In genomic region chr7:133310232-133310852, GRCh38 we compare ENCODE assay signal across 14 cellular contexts. TPM values are rescaled to one million over a fixed set of nuclear protein-coding genes. Genes with fewer than 3 reads are reported as not detected.
DNase-seq lines count a peak whose midpoint lies in the region; ATAC-seq and TF ChIP-seq lines count a peak whose summit lies in the region.
"Had no signal": no experiment of that assay in that cellular context is flagged by ENCODE, and none has a peak within 500 bp of the region (broad histone marks: within the 10 kb centered on the region; RNA-seq: fewer than 3 reads in every experiment).

No MANE protein-coding gene starts in this region.

- DNase-seq in heart left ventricle (peak in 4 of 5 donors; percentile 24 to 31 (median 28)), right atrium auricular region (ENCODE audit: low spot score) (no peak), SHP77 (lab: John Stamatoyannopoulos, UW) (peak; percentile 60 to 88), left cardiac atrium (peak; percentile 63), thyroid gland (peak; percentile 26 to 30), activated gamma-delta T cell (lab: John Stamatoyannopoulos, UW) (no peak)
- DNase-seq: activated CD8-positive, alpha-beta memory T cell treated with anti-CD3 and anti-CD28 coated beads, Interleukin-2, amount 50 U/mL, for 48 hours; HCEC 1CT; head of caudate nucleus; NCI-H226; stimulated activated naive B cell treated with anti-CD40 and anti-IgM and Interleukin-4, amounts not matched to agents 10 μg/mL and 1 μg/mL and 100 μg/mL, for 72 hours had no signal

- H3K4me1 ChIP-seq in heart left ventricle (peaks cover 0 to 10% (median 0%) of the 10 kb centered on the region in 12 donors), right atrium auricular region (peaks cover 0 to 5% of the 10 kb centered on the region in 2 donors), thyroid gland (peaks cover 5 to 8% of the 10 kb centered on the region in 2 donors)
- H3K4me1 ChIP-seq: parathyroid adenoma had no signal

- no peak for TF ChIP-seq POLR2A in heart left ventricle (IDR thresholded peaks at IDR 0.05)
- TF ChIP-seq POLR2A in thyroid gland (IDR thresholded peaks at IDR 0.05): no peak

- no peak for TF ChIP-seq CTCF in heart left ventricle (IDR thresholded peaks at IDR 0.05)
- no peak for TF ChIP-seq CTCF in right atrium auricular region (IDR thresholded peaks at IDR 0.05)
- no peak for TF ChIP-seq CTCF in thyroid gland (IDR thresholded peaks at IDR 0.05)

- no peaks in the 10 kb centered on the region for H3K27me3 ChIP-seq in heart left ventricle
- no peaks in the 10 kb centered on the region for H3K27me3 ChIP-seq in right atrium auricular region
- no peaks in the 10 kb centered on the region for H3K27me3 ChIP-seq in thyroid gland

- peaks cover 0 to 42% (median 34%) of the 10 kb centered on the region in 9 donors for H3K36me3 ChIP-seq in heart left ventricle
- peaks cover 16% of the 10 kb centered on the region for H3K36me3 ChIP-seq in right atrium auricular region
- H3K36me3 ChIP-seq in thyroid gland: peaks cover 5 to 15% of the 10 kb centered on the region in 2 donors

- H3K4me3 ChIP-seq in heart left ventricle (no peak overlapping the region), right atrium auricular region (no peak overlapping the region), thyroid gland (replicated peaks in 1 of 3) (no peak overlapping the region)

- no peaks in the 10 kb centered on the region for H3K9me3 ChIP-seq in heart left ventricle
- H3K9me3 ChIP-seq in right atrium auricular region: no peaks in the 10 kb centered on the region
- no peaks in the 10 kb centered on the region for H3K9me3 ChIP-seq in thyroid gland

- intact Hi-C loops in heart left ventricle (cut with DNase I) (no loop called here), left cardiac atrium (cut with DNase I) (no loop called here), thyroid gland (cut with DNase I) (no loop called here)

- ATAC-seq in heart left ventricle: peak in 2 of 4 donors; percentile 42 to 79
- ATAC-seq in left cardiac atrium: peak; percentile 30 to 63
- no peak for ATAC-seq in GM19397 (IDR thresholded peaks at IDR 0.05; ENCODE audit: unreplicated experiment)
- no peak for ATAC-seq in HG02763 (IDR thresholded peaks at IDR 0.05; ENCODE audit: unreplicated experiment)
- ATAC-seq: stimulated activated naive B cell treated with anti-CD40 and anti-IgM and Interleukin-4, amounts not matched to agents 10 μg/mL and 1 μg/mL and 100 μg/mL, for 72 hours had no signal

- 36 to 53% (median 41%) methylated on average over 3 of the region's 3 CpGs for WGBS in heart left ventricle, 4 donors
- WGBS in thyroid gland, 2 donors: 30 to 35% methylated on average over 3 of the region's 3 CpGs

- H3K27ac ChIP-seq in heart left ventricle (no peak overlapping the region), right atrium auricular region (no peak overlapping the region), thyroid gland (no peak overlapping the region)
- H3K27ac ChIP-seq: parathyroid adenoma had no signal

RNA-seq across cellular contexts. Expression of gene EXOC4, which starts 57.5 kb away (rescaled TPM):
- total RNA-seq in heart left ventricle (10 to 100 TPM; 26.1 to 61.2 (median 35.2) TPM), right atrium auricular region (10 to 100 TPM; 24.7 to 30.6 TPM), left cardiac atrium (10 to 100 TPM; 33.7 to 41.5 TPM), thyroid gland (100 to 1,000 TPM in 3 of 4 donors, 10 to 100 TPM in 1; 74.0 to 116 (median 107) TPM)
- polyA plus RNA-seq in heart left ventricle: 10 to 100 TPM in 1 of 2 donors, 1 to 10 TPM in 1; 8.8 to 16.4 TPM

Comparison
In these comparisons a context has a peak if more than half of its experiments do, and no peak if none do; other contexts are left out.
1. DNase-seq: peak in heart left ventricle (4 of 5), SHP77 (2 of 2), left cardiac atrium (single experiment) and thyroid gland (2 of 2); none in right atrium auricular region (single experiment) and activated gamma-delta T cell (single experiment).
2. ATAC-seq: peak in left cardiac atrium (2 of 2); none in GM19397 (single experiment) and HG02763 (single experiment).